7 cellular contexts compared by ENCODE assay signal in the genomic region with DNA sequence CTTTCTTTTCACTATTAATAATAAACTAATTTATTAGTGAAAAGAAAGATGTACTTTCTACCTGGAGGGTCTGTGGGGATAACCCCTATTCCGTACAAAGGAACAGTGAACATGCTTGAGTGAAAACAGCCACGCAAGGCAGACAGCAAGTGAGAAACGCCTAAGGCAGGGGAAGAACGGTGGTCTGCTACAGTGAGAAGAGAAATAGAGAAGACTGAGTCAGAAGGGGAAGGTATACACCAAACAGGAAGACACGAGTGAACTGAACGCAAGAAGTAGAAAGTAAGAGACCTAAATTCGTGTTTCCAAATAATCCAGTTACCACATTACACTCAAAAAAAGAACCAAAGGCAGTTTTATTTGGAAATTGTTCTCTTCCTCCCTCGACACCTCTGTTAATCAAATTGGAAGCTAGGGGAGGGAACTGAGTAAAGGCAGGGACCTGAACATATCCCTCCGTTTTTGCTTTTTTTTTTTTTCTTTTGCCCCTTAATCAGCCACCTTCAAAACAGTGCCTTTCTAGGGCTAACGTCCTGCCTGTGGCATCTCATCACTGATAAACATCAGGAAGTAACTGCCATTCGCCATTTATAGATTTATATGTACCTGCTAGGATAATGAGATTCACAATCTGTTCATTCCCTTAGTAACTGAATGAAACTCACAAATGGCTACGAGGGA. TPM values are rescaled to one million over a fixed set of nuclear protein-coding genes. Genes with fewer than 3 reads are reported as not detected.
A peak's percentile ranks its signal among the peaks of the same experiment; 100 is the strongest.
DNase-seq lines count a peak whose midpoint lies in the region; ATAC-seq, FAIRE-seq and TF ChIP-seq lines count a peak whose summit lies in the region.

No MANE protein-coding gene starts in this region.

- H3K9ac ChIP-seq in endothelial cell of umbilical vein (replicated peaks; ENCODE audit: extremely low read depth, insufficient read depth, low read length): peak overlapping the region; percentile 87

- TF ChIP-seq CTCF in endothelial cell of umbilical vein (IDR thresholded peaks at IDR 0.05; ENCODE audit: extremely low read depth in 1 of 2, insufficient read depth in 1 of 2, low read depth in 1 of 2, low read length in 2 of 2) (no peak), sigmoid colon (IDR thresholded peaks at IDR 0.05) (no peak)

- TSS peak; percentile 81 for BruUV-seq in endothelial cell of umbilical vein (replicated peaks; lab: Mats Ljungman, UMichigan)

- H3K4me1 ChIP-seq in endothelial cell of umbilical vein (ENCODE audit: control insufficient read depth, extremely low read depth, insufficient read depth, low read length): peaks cover 30% of the 10 kb centered on the region
- H3K4me1 ChIP-seq in sigmoid colon: peaks cover 0 to 36% (median 25%) of the 10 kb centered on the region in 4 donors

- H3K9me3 ChIP-seq in endothelial cell of umbilical vein (replicated peaks; ENCODE audit: control insufficient read depth, insufficient read depth, low read length) (no peaks in the 10 kb centered on the region), sigmoid colon (no peaks in the 10 kb centered on the region)

- no peak for FAIRE-seq in endothelial cell of umbilical vein (lab: Jason Lieb, UNC)

- intact Hi-C loops in endothelial cell of umbilical vein (cut with micrococcal nuclease) (loop anchor here (5.0 kb wide), 1 partner anchor 200 kb away; no protein-coding TSS in a partner anchor), sigmoid colon (cut with DNase I) (no loop called here)

- CTCF ChIA-PET in endothelial cell of umbilical vein (lab: Charles Lee): interaction anchor here (0.7 to 2.6 kb wide), 21 partner anchors 11 to 374 kb away, joined by 3 to 36 read pairs (median 4); a partner anchor contains a TSS

- H3K79me2 ChIP-seq in endothelial cell of umbilical vein (ENCODE audit: control insufficient read depth, insufficient read depth, low read length): peaks cover 2% of the 10 kb centered on the region

- TF ChIP-seq POLR2A in endothelial cell of umbilical vein (IDR thresholded peaks at IDR 0.05; ENCODE audit: low read depth, low read length) (no peak), sigmoid colon (IDR thresholded peaks at IDR 0.05) (no peak)

- no peak for TF ChIP-seq EP300 in sigmoid colon (IDR thresholded peaks at IDR 0.05)

- H3K27ac ChIP-seq in endothelial cell of umbilical vein (ENCODE audit: insufficient read depth, low read depth, low read length) (peak overlapping the region; percentile 92), sigmoid colon (peak overlapping the region; percentile 67 to 83 (median 74))

- peak overlapping the region; percentile 5 for H2AFZ ChIP-seq in endothelial cell of umbilical vein (ENCODE audit: low read depth, low read length)

- ATAC-seq in GM18858 (IDR thresholded peaks at IDR 0.05; ENCODE audit: unreplicated experiment) (peak; percentile 59), HG02623 (IDR thresholded peaks at IDR 0.05; ENCODE audit: unreplicated experiment) (peak; percentile 63)

- POLR2A ChIA-PET in endothelial cell of umbilical vein (lab: Charles Lee): interaction anchor here (1.4 to 1.6 kb wide), 2 partner anchors 11 to 13 kb away, joined by 4 to 10 read pairs; no protein-coding TSS in a partner anchor

- DNase-seq in RPMI7951 (ENCODE audit: low read depth) (peak; percentile 70), endothelial cell of umbilical vein (ENCODE audit: low read depth, low spot score) (peak; percentile 62), sigmoid colon (no peak), H7 (no peak), HT-29 (ENCODE audit: low spot score) (no peak)

- WGBS in sigmoid colon, 2 donors: 36 to 66% methylated on average over 12 of the region's 12 CpGs

- H3K4me3 ChIP-seq in endothelial cell of umbilical vein (replicated peaks in 1 of 3; ENCODE audit: insufficient read depth in 1 of 3, low read depth in 1 of 3, low read length in 3 of 3) (peak overlapping the region in 2 of 3 experiments; percentile 8 to 29), sigmoid colon (peak overlapping the region in 2 of 4 donors; percentile 1 to 4), H7 (ENCODE audit: insufficient read depth, low read depth, low read length) (no peak overlapping the region)

- dilution Hi-C loops in endothelial cell of umbilical vein (cut with MboI; ENCODE audit: extremely low pct_ligation_motif_present, low sequenced_read_pairs): no loop called here

- H3K4me2 ChIP-seq in endothelial cell of umbilical vein (ENCODE audit: insufficient read depth, low read length): peak overlapping the region; percentile 76

- H3K36me3 ChIP-seq in endothelial cell of umbilical vein (ENCODE audit: control insufficient read depth in 2 of 2, extremely low read depth in 1 of 2, insufficient read depth in 2 of 2, low read length in 2 of 2): no peaks in the 10 kb centered on the region
- H3K36me3 ChIP-seq in sigmoid colon: no peaks in the 10 kb centered on the region
- no peaks in the 10 kb centered on the region for H3K36me3 ChIP-seq in H7 (replicated peaks; ENCODE audit: control insufficient read depth, insufficient read depth, low read length)

- H3K9me1 ChIP-seq in endothelial cell of umbilical vein (replicated peaks; ENCODE audit: control insufficient read depth, extremely low read depth, insufficient read depth, low read length): no peaks in the 10 kb centered on the region

- H3K27me3 ChIP-seq in endothelial cell of umbilical vein (ENCODE audit: control insufficient read depth in 2 of 2, insufficient read depth in 2 of 2, low read length in 2 of 2): no peaks in the 10 kb centered on the region
- H3K27me3 ChIP-seq in sigmoid colon: no peaks in the 10 kb centered on the region
- H3K27me3 ChIP-seq in H7 (ENCODE audit: control insufficient read depth, insufficient read depth, low read length): no peaks in the 10 kb centered on the region

- no peaks in the 10 kb centered on the region for H4K20me1 ChIP-seq in endothelial cell of umbilical vein (replicated peaks; ENCODE audit: control insufficient read depth, extremely low read depth, insufficient read depth, low read length)

TF ChIP-seq in endothelial cell of umbilical vein, 7 proteins besides CTCF, POLR2A, EP300 and RAD21:
- no peak for TF ChIP-seq GATA2 (IDR thresholded peaks at IDR 0.05; ENCODE audit: insufficient read depth, insufficient read length, low read depth, low read length)
- no peak for TF ChIP-seq POLR2AphosphoS5 (IDR thresholded peaks at IDR 0.05; ENCODE audit: insufficient read depth, low read depth, low read length)
- TF ChIP-seq MYC (IDR thresholded peaks at IDR 0.05; ENCODE audit: low read depth, low read length): no peak
- TF ChIP-seq JUN (IDR thresholded peaks at IDR 0.05; ENCODE audit: borderline replicate concordance, insufficient read depth, insufficient read length, low read depth): no peak
- TF ChIP-seq, protein P1, sequence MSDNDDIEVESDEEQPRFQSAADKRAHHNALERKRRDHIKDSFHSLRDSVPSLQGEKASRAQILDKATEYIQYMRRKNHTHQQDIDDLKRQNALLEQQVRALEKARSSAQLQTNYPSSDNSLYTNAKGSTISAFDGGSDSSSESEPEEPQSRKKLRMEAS (IDR thresholded peaks at IDR 0.05; ENCODE audit: insufficient read depth, insufficient read length): no peak
- no peak for TF ChIP-seq FOS (IDR thresholded peaks at IDR 0.05; ENCODE audit: borderline replicate concordance, insufficient read depth, low read length)
- TF ChIP-seq EZH2 (IDR thresholded peaks at IDR 0.05; ENCODE audit: borderline replicate concordance, low read depth, low read length, severe bottlenecking): no peak

RNA-seq across cellular contexts. Expression of a gene that starts 48.9 kb away (rescaled TPM):
- total RNA-seq in RPMI7951 (2014; rRNA removed; shearing (Covaris generic)): 29.1 and 31.2 TPM in 2 replicates
- total RNA-seq in endothelial cell of umbilical vein: 33.0 and 34.1 TPM in 2 replicates
- 16.4 and 23.3 TPM in 2 replicates for polyA plus RNA-seq in endothelial cell of umbilical vein
- polyA plus RNA-seq in endothelial cell of umbilical vein (2011; cell fraction: cytosol; rRNA removed): 9.0 and 9.5 TPM in 2 replicates
- 23.7 and 25.8 TPM in 2 replicates for polyA plus RNA-seq in endothelial cell of umbilical vein (2011; cell fraction: nucleus; rRNA removed)
- 8.1 and 10.2 TPM in 2 replicates for polyA plus RNA-seq in endothelial cell of umbilical vein (2012)
- 70.2 and 70.9 TPM in 2 replicates for polyA minus RNA-seq in endothelial cell of umbilical vein
- polyA minus RNA-seq in endothelial cell of umbilical vein (2011; cell fraction: cytosol; rRNA and poly(A)+ RNA removed): 4.3 TPM
- polyA minus RNA-seq in endothelial cell of umbilical vein (2011; cell fraction: nucleus; rRNA and poly(A)+ RNA removed): 90.2 and 138 TPM in 2 replicates
- 10 to 100 TPM; 37.7 to 95.3 (median 59.9) TPM for total RNA-seq in sigmoid colon
- polyA plus RNA-seq in sigmoid colon: 1 to 10 TPM; 4.8 to 8.6 (median 7.2) TPM
- total RNA-seq in H7 (2014; rRNA removed; shearing (Covaris generic)): 7.6 and 8.9 TPM in 2 replicates
- total RNA-seq in HT-29 (2014; rRNA removed; shearing (Covaris generic)): 33.2 and 39.1 TPM in 2 replicates

Comparison
In these comparisons a context has a peak if more than half of its experiments do, and no peak if none do; other contexts are left out.
1. DNase-seq: peak in RPMI7951 (single experiment) and endothelial cell of umbilical vein (single experiment); none in sigmoid colon (single experiment), H7 (single experiment) and HT-29 (single experiment).